Comparison of ENCODE assay signal across 1 cellular context in genomic region chr3:24709921-24710320, GRCh38.
TF ChIP-seq lines count a peak whose summit lies in the region.

No MANE protein-coding gene starts in this region.

TF ChIP-seq in GM23338, 12 proteins besides CTCF, POLR2A, EP300 and RAD21 (continued from another document):
- TF ChIP-seq REST (IDR thresholded peaks at IDR 0.05; ENCODE audit: unreplicated experiment) = no peak
- TF ChIP-seq EZH2 (IDR thresholded peaks at IDR 0.05; ENCODE audit: low read depth, unreplicated experiment) = no peak
- no peak for TF ChIP-seq NANOG (IDR thresholded peaks at IDR 0.05; ENCODE audit: borderline replicate concordance)
